Comparison of ENCODE assay signal across 8 cellular contexts in the genomic region with DNA sequence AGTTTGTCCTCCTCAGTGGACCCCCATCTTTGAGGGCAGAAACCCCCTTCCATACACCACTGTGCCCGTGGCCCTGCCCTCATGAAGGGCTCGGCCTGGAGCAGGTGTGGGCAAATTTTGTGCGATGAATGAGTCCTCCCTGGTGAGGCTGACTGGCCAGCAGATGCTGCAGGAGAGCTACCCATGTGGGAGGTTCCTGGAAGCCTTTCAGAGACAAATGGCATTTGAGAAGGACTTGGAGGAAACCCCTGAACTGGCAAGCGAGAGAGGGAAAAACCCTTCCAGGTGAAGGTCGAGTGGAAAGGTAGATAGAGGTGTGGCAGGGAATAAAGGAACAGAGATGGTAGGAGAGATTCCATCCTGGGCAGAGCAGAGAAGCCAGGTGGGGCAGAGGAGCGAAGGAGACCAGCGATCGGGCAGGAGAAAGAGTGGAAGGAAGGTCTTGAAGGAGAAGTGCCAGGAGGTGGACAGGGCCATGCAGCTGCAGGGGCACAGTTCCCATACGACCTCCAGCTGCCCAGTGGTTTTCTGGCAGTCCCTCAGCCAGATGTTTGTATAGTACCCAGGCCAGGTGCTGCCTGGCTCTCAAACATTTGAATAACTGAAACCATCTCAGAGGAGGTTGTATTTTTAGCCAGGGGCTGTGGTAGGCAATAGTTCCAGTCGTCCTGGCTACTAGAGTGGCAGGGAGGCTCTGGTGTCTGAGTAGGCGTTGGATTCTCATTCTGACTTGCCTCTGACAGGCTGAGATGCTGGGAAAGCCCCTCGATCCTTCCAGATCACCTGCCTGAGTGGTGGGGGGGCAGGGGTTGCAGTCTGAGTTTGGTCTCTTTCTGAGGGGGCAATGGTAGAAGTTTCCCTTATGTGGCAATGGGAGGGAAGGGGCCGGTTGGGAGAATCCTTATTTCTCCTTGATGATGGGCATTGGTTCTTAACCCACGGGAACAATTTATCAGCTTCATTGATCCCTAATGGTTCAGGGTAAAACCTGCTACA. TPM values are rescaled to one million over a fixed set of nuclear protein-coding genes. Genes with fewer than 3 reads are reported as not detected.
A peak's percentile ranks its signal among the peaks of the same experiment; 100 is the strongest.
DNase-seq lines count a peak whose midpoint lies in the region; TF ChIP-seq lines count a peak whose summit lies in the region.

No MANE protein-coding gene starts in this region.

- H2BK12ac ChIP-seq in H9 (ENCODE audit: insufficient read length, low read depth, low read length) = no peak overlapping the region

- no peaks in the 10 kb centered on the region for H3K79me1 ChIP-seq in H9 (ENCODE audit: insufficient read depth, low read depth, low read length, poor library complexity, severe bottlenecking)

- no peak overlapping the region for H3K9ac ChIP-seq in H9 (ENCODE audit: extremely low read depth, insufficient read length, low read length)

- H3K23ac ChIP-seq in H9 (ENCODE audit: insufficient read length, low read depth, low read length) = no peak overlapping the region

- no peak overlapping the region for H2BK20ac ChIP-seq in H9 (ENCODE audit: low read depth, low read length, poor library complexity, severe bottlenecking)

- no peak overlapping the region for H3K4ac ChIP-seq in H9 (ENCODE audit: low read depth, low read length)

- H3K4me1 ChIP-seq in H9 (ENCODE audit: insufficient read depth, low read length) (no peaks in the 10 kb centered on the region), thyroid gland (no peaks in the 10 kb centered on the region)

- H3K27me3 Mint-ChIP-seq in activated CD4-positive, alpha-beta T cell treated with anti-CD3 and anti-CD28 coated beads, Interleukin-2, amount 10 ng/mL, durations not matched to agents 24 days and 14 days = peaks cover 9% of the 10 kb centered on the region
- H3K27me3 Mint-ChIP-seq in H9 (ENCODE audit: low read depth) (peaks cover 13% of the 10 kb centered on the region), IgD-negative memory B cell (no peaks in the 10 kb centered on the region), type B pancreatic cell (peaks cover 5% of the 10 kb centered on the region)

- H3K4me3 Mint-ChIP-seq in activated CD4-positive, alpha-beta T cell treated with anti-CD3 and anti-CD28 coated beads, Interleukin-2, amount 10 ng/mL, durations not matched to agents 24 days and 14 days = peak overlapping the region; percentile 18
- H3K4me3 Mint-ChIP-seq in H9 (no peak overlapping the region; a peak in 1 of 5 replicates), IgD-negative memory B cell (peak overlapping the region in 2 of 4 donors; percentile 61 to 76), type B pancreatic cell (no peak overlapping the region)

- no peak overlapping the region for H4K91ac ChIP-seq in H9 (ENCODE audit: insufficient read length, low read depth, low read length)

- no peak overlapping the region for H3K14ac ChIP-seq in H9 (ENCODE audit: insufficient read depth, low read length)

- no peaks in the 10 kb centered on the region for H3K36me3 ChIP-seq in thyroid gland

- peak overlapping the region; percentile 62 for H3K27ac Mint-ChIP-seq in activated CD4-positive, alpha-beta T cell treated with anti-CD3 and anti-CD28 coated beads, Interleukin-2, amount 10 ng/mL, durations not matched to agents 24 days and 14 days
- no peak overlapping the region for H3K27ac Mint-ChIP-seq in H9
- H3K27ac Mint-ChIP-seq in IgD-negative memory B cell = peak overlapping the region in 2 of 3 donors; percentile 32 to 69
- H3K27ac Mint-ChIP-seq in type B pancreatic cell = no peak overlapping the region

- no peak overlapping the region for H3K4me2 ChIP-seq in H9 (ENCODE audit: insufficient read depth, insufficient read length, low read length)

- no peak overlapping the region for H2AK5ac ChIP-seq in H9 (ENCODE audit: insufficient read length, low read length)

- no peak overlapping the region for H3K18ac ChIP-seq in H9 (ENCODE audit: insufficient read length, low read depth, low read length)

- H4K5ac ChIP-seq in H9 (ENCODE audit: insufficient read length, low read depth, low read length) = no peak overlapping the region

- H3K9me3 ChIP-seq in H9 (ENCODE audit: control insufficient read depth, low read depth, low read length) = no peaks in the 10 kb centered on the region
- no peaks in the 10 kb centered on the region for H3K9me3 ChIP-seq in thyroid gland

- H3T11ph ChIP-seq in H9 (ENCODE audit: low read length) = no peak overlapping the region

- H3K56ac ChIP-seq in H9 (ENCODE audit: insufficient read length, low read depth, low read length) = no peak overlapping the region

- no peaks in the 10 kb centered on the region for H4K20me1 ChIP-seq in H9 (ENCODE audit: control insufficient read depth, insufficient read depth, insufficient read length)

- no peak overlapping the region for H2AFZ ChIP-seq in H9 (ENCODE audit: low read length)

- H3K9me3 Mint-ChIP-seq in activated CD4-positive, alpha-beta T cell treated with anti-CD3 and anti-CD28 coated beads, Interleukin-2, amount 10 ng/mL, durations not matched to agents 24 days and 14 days = peaks cover 13% of the 10 kb centered on the region
- H3K9me3 Mint-ChIP-seq in H9 = peaks cover under 1 to 11% of the 10 kb centered on the region in 2 experiments; a peak in 4 of 5 replicates
- peaks cover 0 to 4% (median 2%) of the 10 kb centered on the region in 3 donors for H3K9me3 Mint-ChIP-seq in IgD-negative memory B cell
- H3K9me3 Mint-ChIP-seq in type B pancreatic cell = peaks cover under 1% of the 10 kb centered on the region

- peak; percentile 64 for DNase-seq in activated CD4-positive, alpha-beta T cell treated with anti-CD3 and anti-CD28 coated beads, Interleukin-2, amount 10 ng/mL, durations not matched to agents 24 days and 14 days
- no peak for DNase-seq in activated CD4-positive, alpha-beta T cell treated with anti-CD3 and anti-CD28 coated beads for 1 hour
- DNase-seq in H9 = peak; percentile 28
- peak; percentile 70 for DNase-seq in stimulated activated CD8-positive, alpha-beta memory T cell treated with anti-CD3 and anti-CD28 coated beads, Interleukin-4, amount 100 ng/mL, for 48 hours
- DNase-seq in SK-N-DZ (ENCODE audit: low spot score) = no peak
- no peak for DNase-seq in type B pancreatic cell (ENCODE audit: extremely low spot score, unreplicated experiment)
- DNase-seq in thyroid gland = no peak

- TF ChIP-seq POLR2A in thyroid gland (IDR thresholded peaks at IDR 0.05) = no peak

- peaks cover 6% of the 10 kb centered on the region for H3K4me1 Mint-ChIP-seq in activated CD4-positive, alpha-beta T cell treated with anti-CD3 and anti-CD28 coated beads, Interleukin-2, amount 10 ng/mL, durations not matched to agents 24 days and 14 days
- peaks cover 5% of the 10 kb centered on the region in 2 experiments for H3K4me1 Mint-ChIP-seq in H9
- peaks cover 7 to 9% (median 9%) of the 10 kb centered on the region in 3 donors for H3K4me1 Mint-ChIP-seq in IgD-negative memory B cell
- no peaks in the 10 kb centered on the region for H3K4me1 Mint-ChIP-seq in type B pancreatic cell (ENCODE audit: unreplicated experiment)

- no peaks in the 10 kb centered on the region for H3K79me2 ChIP-seq in H9 (ENCODE audit: insufficient read depth, low read length)

- no peak overlapping the region for H4K8ac ChIP-seq in H9 (replicated peaks; ENCODE audit: insufficient read length, low read depth, low read length)

- H2BK15ac ChIP-seq in H9 (ENCODE audit: low read depth, low read length) = no peak overlapping the region

- no CpG with 5 or more reads among the region's 14 CpGs for WGBS in H9 (ENCODE audit: extremely low coverage, insufficient read length, low lambda C conversion rate)
- WGBS in thyroid gland, 2 donors = 68 to 77% methylated on average over 14 of the region's 14 CpGs

- intact Hi-C loops in activated CD4-positive, alpha-beta T cell treated with anti-CD3 and anti-CD28 coated beads, Interleukin-2, amount 10 ng/mL, durations not matched to agents 24 days and 14 days (cut with micrococcal nuclease) = loop anchor here (1.0 kb wide), 1 partner anchor 21 kb away; no protein-coding TSS in a partner anchor
- intact Hi-C loops in thyroid gland (cut with DNase I) = no loop called here

- H2BK5ac ChIP-seq in H9 (ENCODE audit: insufficient read length, low read length) = no peak overlapping the region

- H3K23me2 ChIP-seq in H9 (ENCODE audit: insufficient read length, low read depth, low read length, poor library complexity, severe bottlenecking) = no peaks in the 10 kb centered on the region

- no peak overlapping the region for H2BK120ac ChIP-seq in H9 (ENCODE audit: low read depth, low read length, poor library complexity, severe bottlenecking)

- H3K27ac ChIP-seq in H9 (ENCODE audit: insufficient read length, low read depth, low read length) = no peak overlapping the region
- no peak overlapping the region for H3K27ac ChIP-seq in thyroid gland

- H3K4me3 ChIP-seq in thyroid gland (replicated peaks in 1 of 3) = no peak overlapping the region

- TF ChIP-seq CTCF in H9 (conservative IDR thresholded peaks at IDR 0.05) (no peak), type B pancreatic cell (conservative IDR thresholded peaks at IDR 0.05) (no peak), thyroid gland (IDR thresholded peaks at IDR 0.05) (no peak)

- no peaks in the 10 kb centered on the region for H3K27me3 ChIP-seq in H9 (ENCODE audit: insufficient read depth, low read length)
- H3K27me3 ChIP-seq in thyroid gland = no peaks in the 10 kb centered on the region

- H3K36me3 Mint-ChIP-seq in activated CD4-positive, alpha-beta T cell treated with anti-CD3 and anti-CD28 coated beads, Interleukin-2, amount 10 ng/mL, durations not matched to agents 24 days and 14 days (ENCODE audit: low read depth) = no peaks in the 10 kb centered on the region
- peaks cover 0 to under 1% (median under 1%) of the 10 kb centered on the region in 3 experiments; a peak in 4 of 7 replicates for H3K36me3 Mint-ChIP-seq in H9 (ENCODE audit: insufficient read depth in 1 of 3, low read depth in 3 of 3)
- peaks cover 1% of the 10 kb centered on the region for H3K36me3 Mint-ChIP-seq in IgD-negative memory B cell
- H3K36me3 Mint-ChIP-seq in type B pancreatic cell = peaks cover 25% of the 10 kb centered on the region

RNA-seq across cellular contexts. Expression of a gene that starts 40.1 kb away (rescaled TPM):
- 17.4 and 18.8 TPM in 2 replicates for total RNA-seq in activated CD4-positive, alpha-beta T cell treated with anti-CD3 and anti-CD28 coated beads, Interleukin-2, amount 10 ng/mL, durations not matched to agents 24 days and 14 days
- 15.6 and 16.0 TPM in 2 replicates for total RNA-seq in H9 (2021)
- 20.5 TPM for polyA plus RNA-seq in IgD-negative memory B cell
- 12.5 and 15.9 TPM in 2 replicates for polyA plus RNA-seq in SK-N-DZ (2014; cell fraction: cytosol; rRNA removed)
- polyA plus RNA-seq in SK-N-DZ (2014; cell fraction: nucleus; rRNA removed) = 7.8 and 8.2 TPM in 2 replicates
- total RNA-seq in type B pancreatic cell (ENCODE audit: low replicate concordance) = 16.7 and 28.8 TPM in 2 replicates
- 10 to 100 TPM; 14.5 to 30.9 (median 21.4) TPM for total RNA-seq in thyroid gland

Comparison
In these comparisons a context has a peak if more than half of its experiments do, and no peak if none do; other contexts are left out.
1. DNase-seq: peak in activated CD4-positive, alpha-beta T cell treated with anti-CD3 and anti-CD28 coated beads, Interleukin-2, amount 10 ng/mL, durations not matched to agents 24 days and 14 days (single experiment), H9 (single experiment) and stimulated activated CD8-positive, alpha-beta memory T cell treated with anti-CD3 and anti-CD28 coated beads, Interleukin-4, amount 100 ng/mL, for 48 hours (single experiment); none in activated CD4-positive, alpha-beta T cell treated with anti-CD3 and anti-CD28 coated beads for 1 hour (single experiment), SK-N-DZ (single experiment), type B pancreatic cell (single experiment) and thyroid gland (0 of 2).
2. H3K27ac Mint-ChIP-seq: peak in activated CD4-positive, alpha-beta T cell treated with anti-CD3 and anti-CD28 coated beads, Interleukin-2, amount 10 ng/mL, durations not matched to agents 24 days and 14 days (single experiment) and IgD-negative memory B cell (2 of 3); none in H9 (0 of 3) and type B pancreatic cell (single experiment).